ENCODE assay signal across 14 cellular contexts in the genomic region with DNA sequence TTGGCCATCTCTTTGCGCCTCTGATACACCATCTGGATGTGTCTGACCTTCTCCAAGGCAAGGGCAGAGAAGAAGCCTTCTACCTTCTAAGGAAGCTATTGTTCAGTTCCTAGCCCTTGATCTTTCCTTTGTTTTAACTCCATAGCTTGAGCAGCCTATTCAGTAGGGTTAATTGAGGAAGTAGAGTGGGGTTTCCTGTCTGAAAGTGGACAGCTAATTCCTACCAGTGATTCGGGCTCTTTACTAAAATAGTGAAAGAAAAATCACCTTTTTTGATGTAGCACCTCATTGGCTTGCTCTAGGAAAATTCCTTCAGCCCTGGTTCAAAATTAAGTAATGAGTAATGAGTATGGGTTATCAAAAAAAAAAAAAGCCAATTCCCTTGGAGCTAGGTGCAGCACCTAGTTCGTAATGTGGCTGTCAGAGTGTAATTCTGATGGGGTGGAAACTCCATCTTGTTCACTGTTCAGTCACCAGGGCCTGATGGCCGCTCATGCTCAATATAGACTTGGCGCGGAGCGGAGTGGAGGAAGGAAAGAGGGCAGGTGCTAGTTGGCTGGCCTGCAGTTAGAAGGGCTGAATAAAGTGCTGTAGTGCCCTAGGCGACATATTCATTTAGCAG. TPM values are rescaled to one million over a fixed set of nuclear protein-coding genes. Genes with fewer than 3 reads are reported as not detected.
DNase-seq lines count a peak whose midpoint lies in the region; ATAC-seq and TF ChIP-seq lines count a peak whose summit lies in the region.
"Had no signal": no experiment of that assay in that cellular context is flagged by ENCODE, and none has a peak within 500 bp of the region (broad histone marks: within the 10 kb centered on the region; RNA-seq: fewer than 3 reads in every experiment).

No MANE protein-coding gene starts in this region.

- peaks cover 19% of the 10 kb centered on the region for H3K36me3 Mint-ChIP-seq in activated CD4-positive, alpha-beta T cell treated with anti-CD3 and anti-CD28 coated beads for 36 hours (ENCODE audit: low read depth)
- peaks cover 46% of the 10 kb centered on the region for H3K36me3 Mint-ChIP-seq in activated CD4-positive, alpha-beta T cell treated with anti-CD3 and anti-CD28 coated beads, Interleukin-2, amount 10 ng/mL, durations not matched to agents 7 days and 5 days (ENCODE audit: low read depth)

- no peaks in the 10 kb centered on the region for H3K36me3 ChIP-seq in tibial nerve

- peak overlapping the region; percentile 48 for H3K27ac Mint-ChIP-seq in activated CD4-positive, alpha-beta T cell treated with anti-CD3 and anti-CD28 coated beads for 36 hours
- no peak overlapping the region for H3K27ac Mint-ChIP-seq in activated CD4-positive, alpha-beta T cell treated with anti-CD3 and anti-CD28 coated beads, Interleukin-2, amount 10 ng/mL, durations not matched to agents 7 days and 5 days

- TF ChIP-seq CTCF in tibial nerve (IDR thresholded peaks at IDR 0.05): no peak

- POLR2A ChIA-PET in activated CD4-positive, alpha-beta T cell treated with anti-CD3 and anti-CD28 coated beads for 36 hours (lab: Charles Lee): interaction anchor here (0.5 to 1.3 kb wide), 4 partner anchors 33 to 1746 kb away, joined by 4 to 5 read pairs (median 4); no protein-coding TSS in a partner anchor
- POLR2A ChIA-PET in activated CD4-positive, alpha-beta T cell treated with anti-CD3 and anti-CD28 coated beads, Interleukin-2, amount 10 ng/mL, durations not matched to agents 7 days and 5 days (lab: Charles Lee): no interaction called here

- H3K9me3 Mint-ChIP-seq in activated CD4-positive, alpha-beta T cell treated with anti-CD3 and anti-CD28 coated beads for 36 hours (ENCODE audit: low read depth): no peaks in the 10 kb centered on the region
- H3K9me3 Mint-ChIP-seq in activated CD4-positive, alpha-beta T cell treated with anti-CD3 and anti-CD28 coated beads, Interleukin-2, amount 10 ng/mL, durations not matched to agents 7 days and 5 days: no peaks in the 10 kb centered on the region

- DNase-seq in activated CD4-positive, alpha-beta T cell treated with anti-CD3 and anti-CD28 coated beads for 36 hours: peak; percentile 50
- DNase-seq in activated CD4-positive, alpha-beta T cell treated with anti-CD3 and anti-CD28 coated beads, Interleukin-2, amount 10 ng/mL, durations not matched to agents 7 days and 5 days: no peak
- DNase-seq in SKM-1 (lab: John Stamatoyannopoulos, UW; ENCODE audit: unreplicated experiment): peak; percentile 46
- DNase-seq in lung microvascular endothelial cell (ENCODE audit: low read depth in 2 of 2): peak; percentile 33 to 63
- DNase-seq in tibial nerve (ENCODE audit: low spot score in 2 of 2): no peak
- DNase-seq in cerebellar nuclear complex (lab: John Stamatoyannopoulos, UW): no peak
- DNase-seq: activated CD8-positive, alpha-beta memory T cell treated with anti-CD3 and anti-CD28 coated beads, Interleukin-2, amount 50 U/mL, for 48 hours; NCI-H226; RPMI8226; T1000; upper lobe of left lung had no signal

- peak; percentile 53 for ATAC-seq in activated CD4-positive, alpha-beta T cell treated with anti-CD3 and anti-CD28 coated beads for 36 hours
- ATAC-seq in HG02610 (IDR thresholded peaks at IDR 0.05; ENCODE audit: unreplicated experiment) (peak; percentile 29), HG03354 (IDR thresholded peaks at IDR 0.05; ENCODE audit: poor library complexity, severe bottlenecking, unreplicated experiment) (no peak)

- peaks cover 0 to 59% (median 23%) of the 10 kb centered on the region in 4 donors for H3K4me1 ChIP-seq in tibial nerve

- no peak for TF ChIP-seq POLR2A in tibial nerve (IDR thresholded peaks at IDR 0.05)

- TF ChIP-seq EP300 in tibial nerve (IDR thresholded peaks at IDR 0.05): no peak

- H3K27ac ChIP-seq in tibial nerve: no peak overlapping the region
- H3K27ac ChIP-seq: HL-60, upper lobe of left lung had no signal

- peak overlapping the region; percentile 22 for H3K4me3 Mint-ChIP-seq in activated CD4-positive, alpha-beta T cell treated with anti-CD3 and anti-CD28 coated beads for 36 hours
- H3K4me3 Mint-ChIP-seq in activated CD4-positive, alpha-beta T cell treated with anti-CD3 and anti-CD28 coated beads, Interleukin-2, amount 10 ng/mL, durations not matched to agents 7 days and 5 days: no peak overlapping the region

- CTCF ChIA-PET in activated CD4-positive, alpha-beta T cell treated with anti-CD3 and anti-CD28 coated beads for 36 hours (lab: Charles Lee): interaction anchor here (0.6 to 2.6 kb wide), 15 partner anchors 11 to 162 kb away, joined by 3 to 15 read pairs (median 4); no protein-coding TSS in a partner anchor
- CTCF ChIA-PET in activated CD4-positive, alpha-beta T cell treated with anti-CD3 and anti-CD28 coated beads, Interleukin-2, amount 10 ng/mL, durations not matched to agents 7 days and 5 days (lab: Charles Lee): no interaction called here

- 86 to 88% methylated on average over 8 of the region's 8 CpGs for WGBS in tibial nerve, 2 donors

- H3K4me3 ChIP-seq in tibial nerve: no peak overlapping the region
- H3K4me3 ChIP-seq: upper lobe of left lung had no signal

- no peaks in the 10 kb centered on the region for H3K27me3 ChIP-seq in tibial nerve
- H3K27me3 ChIP-seq: upper lobe of left lung had no signal

- H3K9me3 ChIP-seq in tibial nerve: no peaks in the 10 kb centered on the region
- H3K9me3 ChIP-seq: upper lobe of left lung had no signal

- peaks cover 4% of the 10 kb centered on the region for H3K27me3 Mint-ChIP-seq in activated CD4-positive, alpha-beta T cell treated with anti-CD3 and anti-CD28 coated beads for 36 hours
- no peaks in the 10 kb centered on the region for H3K27me3 Mint-ChIP-seq in activated CD4-positive, alpha-beta T cell treated with anti-CD3 and anti-CD28 coated beads, Interleukin-2, amount 10 ng/mL, durations not matched to agents 7 days and 5 days

- H3K4me1 Mint-ChIP-seq in activated CD4-positive, alpha-beta T cell treated with anti-CD3 and anti-CD28 coated beads for 36 hours: peaks cover 91% of the 10 kb centered on the region
- H3K4me1 Mint-ChIP-seq in activated CD4-positive, alpha-beta T cell treated with anti-CD3 and anti-CD28 coated beads, Interleukin-2, amount 10 ng/mL, durations not matched to agents 7 days and 5 days: peaks cover 89% of the 10 kb centered on the region

- intact Hi-C loops in activated CD4-positive, alpha-beta T cell treated with anti-CD3 and anti-CD28 coated beads for 36 hours (cut with DNase I, micrococcal nuclease): loop anchor here (1.0 to 10.0 kb wide), 9 partner anchors 32 to 664 kb away; a partner anchor contains a TSS

RNA-seq across cellular contexts. Expression of a gene that starts 2.9 kb away (rescaled TPM):
- 10 to 100 TPM; 22.2 to 25.7 TPM for total RNA-seq in activated CD4-positive, alpha-beta T cell treated with anti-CD3 and anti-CD28 coated beads for 36 hours
- 10 to 100 TPM; 48.2 to 56.7 TPM for total RNA-seq in activated CD4-positive, alpha-beta T cell treated with anti-CD3 and anti-CD28 coated beads, Interleukin-2, amount 10 ng/mL, durations not matched to agents 7 days and 5 days
- 68.0 and 158 TPM in 2 replicates for total RNA-seq in lung microvascular endothelial cell
- 10 to 100 TPM; 34.1 to 47.5 (median 42.6) TPM for total RNA-seq in tibial nerve

Comparison
In these comparisons a context has a peak if more than half of its experiments do, and no peak if none do; other contexts are left out.
1. DNase-seq: peak in activated CD4-positive, alpha-beta T cell treated with anti-CD3 and anti-CD28 coated beads for 36 hours (single experiment), SKM-1 (single experiment) and lung microvascular endothelial cell (2 of 2); none in activated CD4-positive, alpha-beta T cell treated with anti-CD3 and anti-CD28 coated beads, Interleukin-2, amount 10 ng/mL, durations not matched to agents 7 days and 5 days (single experiment), tibial nerve (0 of 2) and cerebellar nuclear complex (0 of 2).